Comparison of ENCODE assay signal across 10 cellular contexts in genomic region chr5:59123595-59124561, GRCh38.
DNase-seq lines count a peak whose midpoint lies in the region; ATAC-seq and TF ChIP-seq lines count a peak whose summit lies in the region.
"Had no signal": no experiment of that assay in that cellular context is flagged by ENCODE, and none has a peak within 500 bp of the region (broad histone marks: within the 10 kb centered on the region; RNA-seq: fewer than 3 reads in every experiment).

No MANE protein-coding gene starts in this region.

- peak overlapping the region; percentile 29 for H3K27ac ChIP-seq in CD8-positive, alpha-beta T cell (ENCODE audit: low read depth, low read length)
- peak overlapping the region; percentile 9 for H3K27ac ChIP-seq in mesenchymal stem cell (ENCODE audit: low read length, poor library complexity, severe bottlenecking)
- H3K27ac ChIP-seq in RWPE1 = no peak overlapping the region

- no peak overlapping the region for H2BK120ac ChIP-seq in mesenchymal stem cell (ENCODE audit: low read depth, low read length)

- no peak overlapping the region for H4K91ac ChIP-seq in mesenchymal stem cell (ENCODE audit: low read length)

- H3K4ac ChIP-seq in mesenchymal stem cell (ENCODE audit: low read depth in 1 of 2, low read length in 2 of 2) = no peak overlapping the region

- H3K4me2 ChIP-seq in mesenchymal stem cell (ENCODE audit: low read length, poor library complexity, severe bottlenecking) = no peak overlapping the region

- intact Hi-C loops in CD8-positive, alpha-beta T cell (cut with DNase I, micrococcal nuclease) = loop anchor here in 1 of 2 experiments (2.0 kb wide), 1 partner anchor 19 kb away; no protein-coding TSS in a partner anchor

- H3K9ac ChIP-seq in mesenchymal stem cell (ENCODE audit: low read length) = no peak overlapping the region

- H2BK15ac ChIP-seq in mesenchymal stem cell (ENCODE audit: low read depth, poor library complexity, severe bottlenecking) = no peak overlapping the region

- no peaks in the 10 kb centered on the region for H3K36me3 Mint-ChIP-seq in CD8-positive, alpha-beta T cell

- ATAC-seq in CD8-positive, alpha-beta T cell = peak; percentile 28
- peak; percentile 45 for ATAC-seq in GM21367 (IDR thresholded peaks at IDR 0.05; ENCODE audit: unreplicated experiment)
- no peak for ATAC-seq in GM18870 (IDR thresholded peaks at IDR 0.05; ENCODE audit: unreplicated experiment)
- no peak for ATAC-seq in GM19455 (IDR thresholded peaks at IDR 0.05; ENCODE audit: unreplicated experiment)

- H3K36me3 ChIP-seq in CD8-positive, alpha-beta T cell (ENCODE audit: insufficient read depth, low read length) = no peaks in the 10 kb centered on the region
- no peaks in the 10 kb centered on the region for H3K36me3 ChIP-seq in mesenchymal stem cell (ENCODE audit: control insufficient read depth in 1 of 2, insufficient read depth in 2 of 2, low read depth in 1 of 2, low read length in 2 of 2)

- H3K18ac ChIP-seq in mesenchymal stem cell (ENCODE audit: low read depth in 1 of 2, low read length in 2 of 2) = peak overlapping the region in 1 of 2 experiments; percentile 48

- TF ChIP-seq CTCF in CD8-positive, alpha-beta T cell (IDR thresholded peaks at IDR 0.05) = no peak
- no peak for TF ChIP-seq CTCF in RWPE1 (conservative IDR thresholded peaks at IDR 0.05; ENCODE audit: low read depth)

- H2BK12ac ChIP-seq in mesenchymal stem cell (ENCODE audit: low read length in 2 of 2) = peak overlapping the region in 1 of 2 experiments; percentile 19

- H3K27me3 Mint-ChIP-seq in CD8-positive, alpha-beta T cell (ENCODE audit: low read depth) = no peaks in the 10 kb centered on the region

- 29% methylated on average over 4 of the region's 5 CpGs for WGBS in mesenchymal stem cell

- H4K8ac ChIP-seq in mesenchymal stem cell (ENCODE audit: low read length) = peak overlapping the region; percentile 50

- no peaks in the 10 kb centered on the region for H3K79me1 ChIP-seq in mesenchymal stem cell (replicated peaks; ENCODE audit: low read length, poor library complexity, severe bottlenecking)

- DNase-seq in CD8-positive, alpha-beta T cell = peak in 2 of 7 experiments; percentile 14 to 23
- peak; percentile 77 for DNase-seq in NCI-H82 (lab: John Stamatoyannopoulos, UW)
- DNase-seq in mesenchymal stem cell = peak; percentile 48
- no peak for DNase-seq in activated CD4-positive, CD25-positive, alpha-beta regulatory T cell treated with anti-CD3 and anti-CD28 coated beads, Interleukin-2, amount 50 U/mL, for 72 hours
- DNase-seq in RWPE1 (ENCODE audit: low spot score) = no peak
- DNase-seq: NCI-H524 treated with DMSO at 0.1 percent for 48 hours had no signal

- no peaks in the 10 kb centered on the region for H3K27me3 ChIP-seq in CD8-positive, alpha-beta T cell (ENCODE audit: insufficient read depth, low read length)
- no peaks in the 10 kb centered on the region for H3K27me3 ChIP-seq in mesenchymal stem cell (ENCODE audit: control insufficient read depth in 1 of 2, insufficient read depth in 1 of 2, low read length in 2 of 2)

- no peak overlapping the region for H2AK5ac ChIP-seq in mesenchymal stem cell (ENCODE audit: low read length, severe bottlenecking)

- H3K4me3 Mint-ChIP-seq in CD8-positive, alpha-beta T cell = no peak overlapping the region
- H3K4me3 Mint-ChIP-seq: nephron had no signal

- peaks cover 7% of the 10 kb centered on the region for H3K4me1 Mint-ChIP-seq in CD8-positive, alpha-beta T cell (ENCODE audit: low read depth)
- H3K4me1 Mint-ChIP-seq: nephron had no signal

- CTCF ChIA-PET in CD8-positive, alpha-beta T cell (lab: Charles Lee) = interaction anchor here (0.6 to 2.5 kb wide), 16 partner anchors 9 to 238 kb away, joined by 3 to 25 read pairs (median 4); no protein-coding TSS in a partner anchor
- CTCF ChIA-PET in RWPE1 (lab: Yijun Ruan, JAX) = interaction anchor here (1.2 kb wide), 1 partner anchor 8 kb away, joined by 8 read pairs; no protein-coding TSS in a partner anchor

- peaks cover 62% of the 10 kb centered on the region for H3K4me1 ChIP-seq in CD8-positive, alpha-beta T cell (ENCODE audit: insufficient read depth, low read length)
- H3K4me1 ChIP-seq in mesenchymal stem cell (ENCODE audit: control insufficient read depth, insufficient read depth, low read depth, low read length) = peaks cover 7% of the 10 kb centered on the region

- no peak overlapping the region for H3K23ac ChIP-seq in mesenchymal stem cell (ENCODE audit: low read length in 2 of 2)

- H3K27ac Mint-ChIP-seq in CD8-positive, alpha-beta T cell = no peak overlapping the region
- H3K27ac Mint-ChIP-seq: nephron had no signal

- no peak overlapping the region for H2BK5ac ChIP-seq in mesenchymal stem cell (ENCODE audit: low read depth, low read length, poor library complexity, severe bottlenecking)

- H2AFZ ChIP-seq in mesenchymal stem cell (ENCODE audit: low read depth, low read length) = no peak overlapping the region

- POLR2A ChIA-PET in CD8-positive, alpha-beta T cell (lab: Charles Lee) = interaction anchor here (0.7 to 2.7 kb wide), 18 partner anchors 11 to 155 kb away, joined by 3 to 48 read pairs (median 4); no protein-coding TSS in a partner anchor
- POLR2A ChIA-PET in RWPE1 (lab: Yijun Ruan, JAX; ENCODE audit: low non-redundant PET) = no interaction called here

- no peak overlapping the region for H3K14ac ChIP-seq in mesenchymal stem cell (ENCODE audit: low read length in 2 of 2)

- no peaks in the 10 kb centered on the region for H3K9me3 ChIP-seq in CD8-positive, alpha-beta T cell (ENCODE audit: low read length)
- no peaks in the 10 kb centered on the region for H3K9me3 ChIP-seq in mesenchymal stem cell (ENCODE audit: control insufficient read depth, low read length)

- no peaks in the 10 kb centered on the region for H3K9me3 Mint-ChIP-seq in CD8-positive, alpha-beta T cell
- H3K9me3 Mint-ChIP-seq: nephron had no signal

- peak overlapping the region; percentile 3 for H3K4me3 ChIP-seq in CD8-positive, alpha-beta T cell (ENCODE audit: low read depth, low read length)
- no peak overlapping the region for H3K4me3 ChIP-seq in mesenchymal stem cell (ENCODE audit: insufficient read depth in 1 of 2, low read depth in 1 of 2, low read length in 2 of 2)

Comparison
In these comparisons a context has a peak if more than half of its experiments do, and no peak if none do; other contexts are left out.
1. ATAC-seq: peak in CD8-positive, alpha-beta T cell (single experiment) and GM21367 (single experiment); none in GM18870 (single experiment) and GM19455 (single experiment).
2. DNase-seq: peak in NCI-H82 (single experiment) and mesenchymal stem cell (single experiment); none in activated CD4-positive, CD25-positive, alpha-beta regulatory T cell treated with anti-CD3 and anti-CD28 coated beads, Interleukin-2, amount 50 U/mL, for 72 hours (single experiment) and RWPE1 (single experiment).